In genomic region chr7:92717982-92718716, GRCh38 we compare ENCODE assay signal across 8 cellular contexts.
A peak's percentile ranks its signal among the peaks of the same experiment; 100 is the strongest.
DNase-seq lines count a peak whose midpoint lies in the region; ATAC-seq and TF ChIP-seq lines count a peak whose summit lies in the region.

No MANE protein-coding gene starts in this region.

- peak overlapping the region; percentile 46 for H3K4me3 ChIP-seq in CD8-positive, alpha-beta memory T cell (ENCODE audit: low read length)
- peak overlapping the region; percentile 33 to 67 for H3K4me3 ChIP-seq in esophagus (ENCODE audit: low read depth in 1 of 2, low read length in 2 of 2)
- peak overlapping the region; percentile 24 to 65 (median 63) for H3K4me3 ChIP-seq in subcutaneous abdominal adipose tissue (ENCODE audit: low read depth in 1 of 5, low read length in 5 of 5)
- no peak overlapping the region for H3K4me3 ChIP-seq in neural progenitor cell

- peaks cover 26 to 52% (median 26%) of the 10 kb centered on the region in 3 donors for H3K4me1 Mint-ChIP-seq in CD8-positive, alpha-beta memory T cell
- peaks cover 34% of the 10 kb centered on the region for H3K4me1 Mint-ChIP-seq in neural crest cell
- H3K4me1 Mint-ChIP-seq in neural progenitor cell = no peaks in the 10 kb centered on the region

- H4K20me1 ChIP-seq in neural progenitor cell (ENCODE audit: low read depth) = no peaks in the 10 kb centered on the region

- H3K9ac ChIP-seq in subcutaneous abdominal adipose tissue (ENCODE audit: low read length in 5 of 5) (peak overlapping the region in 4 of 5 donors; percentile 46 to 81 (median 50)), neural progenitor cell (no peak overlapping the region)

- H3F3A ChIP-seq in neural progenitor cell (ENCODE audit: low read depth) = no peaks in the 10 kb centered on the region

- no peaks in the 10 kb centered on the region for H3K79me2 ChIP-seq in neural progenitor cell (ENCODE audit: low read depth)

- H3K27ac Mint-ChIP-seq in CD8-positive, alpha-beta memory T cell = peak overlapping the region; percentile 55 to 96 (median 92)
- H3K27ac Mint-ChIP-seq in neural crest cell (ENCODE audit: unreplicated experiment) = peak overlapping the region; percentile 92
- H3K27ac Mint-ChIP-seq in neural progenitor cell = no peak overlapping the region

- no peaks in the 10 kb centered on the region for H3K9me3 ChIP-seq in CD8-positive, alpha-beta memory T cell (ENCODE audit: low read length)
- H3K9me3 ChIP-seq in esophagus (ENCODE audit: control insufficient read depth in 2 of 2, insufficient read depth in 1 of 2, low read depth in 1 of 2, low read length in 1 of 2) (no peaks in the 10 kb centered on the region), subcutaneous abdominal adipose tissue (ENCODE audit: control insufficient read depth in 5 of 5, low read length in 5 of 5) (no peaks in the 10 kb centered on the region), neural progenitor cell (ENCODE audit: low read depth) (no peaks in the 10 kb centered on the region)

- H3K27me3 Mint-ChIP-seq in CD8-positive, alpha-beta memory T cell = no peaks in the 10 kb centered on the region
- H3K27me3 Mint-ChIP-seq in neural crest cell (ENCODE audit: low read depth) (no peaks in the 10 kb centered on the region), neural progenitor cell (ENCODE audit: insufficient read depth, low read depth) (no peaks in the 10 kb centered on the region)

- H3K4me1 ChIP-seq in CD8-positive, alpha-beta memory T cell (ENCODE audit: insufficient read depth, low read length) = peaks cover 15% of the 10 kb centered on the region
- H3K4me1 ChIP-seq in esophagus (ENCODE audit: control insufficient read depth in 2 of 2, insufficient read depth in 2 of 2, low read length in 1 of 2) (peaks cover 0 to 2% of the 10 kb centered on the region in 2 donors), subcutaneous abdominal adipose tissue (ENCODE audit: control insufficient read depth in 5 of 5, insufficient read depth in 5 of 5, low read length in 5 of 5) (peaks cover 3 to 23% (median 15%) of the 10 kb centered on the region in 5 donors), neural progenitor cell (no peaks in the 10 kb centered on the region)

- no peak for TF ChIP-seq CTCF in neural crest cell (conservative IDR thresholded peaks at IDR 0.05)
- no peak for TF ChIP-seq CTCF in neural progenitor cell (IDR thresholded peaks at IDR 0.05)

- peaks cover 0 to 25% (median 4%) of the 10 kb centered on the region in 3 donors for H3K36me3 Mint-ChIP-seq in CD8-positive, alpha-beta memory T cell
- H3K36me3 Mint-ChIP-seq in neural crest cell (ENCODE audit: low read depth) (peaks cover 5% of the 10 kb centered on the region), neural progenitor cell (peaks cover 11% of the 10 kb centered on the region)

- H3K4me3 Mint-ChIP-seq in CD8-positive, alpha-beta memory T cell = peak overlapping the region; percentile 85 to 95 (median 90)
- H3K4me3 Mint-ChIP-seq in neural crest cell (peak overlapping the region; percentile 44), neural progenitor cell (no peak overlapping the region)

- DNase-seq in CD8-positive, alpha-beta memory T cell = peak; percentile 2 to 62 (median 49)
- DNase-seq in NCI-H2107 treated with DMSO at 0.1 percent for 48 hours (lab: John Stamatoyannopoulos, UW; ENCODE audit: unreplicated experiment) (peak; percentile 90), neural crest cell (ENCODE audit: low read depth, low spot score) (no peak), neural progenitor cell (ENCODE audit: low spot score) (no peak)
- peak; percentile 16 for DNase-seq in activated CD8-positive, alpha-beta memory T cell treated with anti-CD3 and anti-CD28 coated beads, Interleukin-2, amount 50 U/mL, for 1 hour (ENCODE audit: extremely low read depth)

- ATAC-seq in GM21737 (IDR thresholded peaks at IDR 0.05; ENCODE audit: unreplicated experiment) = peak; percentile 65

- WGBS in esophagus, 2 donors = 32 to 41% methylated on average over 19 of the region's 19 CpGs

- no peaks in the 10 kb centered on the region for H3K9me3 Mint-ChIP-seq in CD8-positive, alpha-beta memory T cell
- H3K9me3 Mint-ChIP-seq in neural crest cell = no peaks in the 10 kb centered on the region
- H3K9me3 Mint-ChIP-seq in neural progenitor cell = no peaks in the 10 kb centered on the region

- H3K27ac ChIP-seq in CD8-positive, alpha-beta memory T cell (ENCODE audit: low read depth, low read length) = no peak overlapping the region
- peak overlapping the region; percentile 76 to 84 for H3K27ac ChIP-seq in esophagus (ENCODE audit: low read depth in 2 of 2, low read length in 1 of 2)
- H3K27ac ChIP-seq in subcutaneous abdominal adipose tissue (ENCODE audit: low read depth, low read length) = peak overlapping the region; percentile 80
- no peak overlapping the region for H3K27ac ChIP-seq in neural progenitor cell

- no peaks in the 10 kb centered on the region for H3K27me3 ChIP-seq in CD8-positive, alpha-beta memory T cell (ENCODE audit: insufficient read depth, low read length, poor library complexity, severe bottlenecking)
- H3K27me3 ChIP-seq in esophagus (ENCODE audit: control insufficient read depth in 1 of 2, insufficient read depth in 2 of 2, low read length in 2 of 2) (no peaks in the 10 kb centered on the region), subcutaneous abdominal adipose tissue (ENCODE audit: control insufficient read depth in 5 of 5, insufficient read depth in 4 of 5, low read length in 5 of 5) (no peaks in the 10 kb centered on the region), neural progenitor cell (no peaks in the 10 kb centered on the region)

- POLR2A ChIA-PET in CD8-positive, alpha-beta memory T cell (lab: Charles Lee) = no interaction called here

- H3K36me3 ChIP-seq in CD8-positive, alpha-beta memory T cell (ENCODE audit: insufficient read depth, low read length) = no peaks in the 10 kb centered on the region
- H3K36me3 ChIP-seq in esophagus (ENCODE audit: control insufficient read depth in 2 of 2, insufficient read depth in 2 of 2, low read length in 1 of 2) (no peaks in the 10 kb centered on the region), subcutaneous abdominal adipose tissue (ENCODE audit: control insufficient read depth in 5 of 5, insufficient read depth in 5 of 5, low read length in 5 of 5) (peaks cover 0 to 3% (median 2%) of the 10 kb centered on the region in 5 donors), neural progenitor cell (no peaks in the 10 kb centered on the region)

- H3K4me2 ChIP-seq in neural progenitor cell = no peak overlapping the region

- CTCF ChIA-PET in CD8-positive, alpha-beta memory T cell (lab: Charles Lee) = interaction anchor here (0.9 to 2.1 kb wide), 2 partner anchors 98 to 115 kb away, joined by 3 to 9 read pairs; no protein-coding TSS in a partner anchor

- no peak overlapping the region for H2AFZ ChIP-seq in neural progenitor cell (replicated peaks)

Comparison
In these comparisons a context has a peak if more than half of its experiments do, and no peak if none do; other contexts are left out.
1. DNase-seq: peak in CD8-positive, alpha-beta memory T cell (5 of 5), NCI-H2107 treated with DMSO at 0.1 percent for 48 hours (single experiment) and activated CD8-positive, alpha-beta memory T cell treated with anti-CD3 and anti-CD28 coated beads, Interleukin-2, amount 50 U/mL, for 1 hour (single experiment); none in neural crest cell (single experiment) and neural progenitor cell (single experiment).
2. H3K27ac ChIP-seq: peak in esophagus (2 of 2) and subcutaneous abdominal adipose tissue (single experiment); none in CD8-positive, alpha-beta memory T cell (single experiment) and neural progenitor cell (single experiment).